In genomic region chr7:19442016-19442785, GRCh38 we compare ENCODE assay signal across 9 cellular contexts.
A peak's percentile ranks its signal among the peaks of the same experiment; 100 is the strongest.
DNase-seq lines count a peak whose midpoint lies in the region; ATAC-seq and TF ChIP-seq lines count a peak whose summit lies in the region.
"Had no signal": no experiment of that assay in that cellular context is flagged by ENCODE, and none has a peak within 500 bp of the region (broad histone marks: within the 10 kb centered on the region; RNA-seq: fewer than 3 reads in every experiment).

No MANE protein-coding gene starts in this region.

- H3K9me3 ChIP-seq in testis: no peaks in the 10 kb centered on the region

- no peak overlapping the region for H3K27ac ChIP-seq in testis

- H3K4me3 ChIP-seq in testis: no peak overlapping the region

- intact Hi-C loops in testis (cut with DNase I; ENCODE audit: low total_unique reads): no loop called here

- H3K27me3 ChIP-seq in testis: no peaks in the 10 kb centered on the region

- 63 to 84% methylated on average over 4 of the region's 4 CpGs for WGBS in testis, 2 donors

- DNase-seq in M059J (ENCODE audit: low read depth) (peak; percentile 70), amniotic stem cell (lab: John Stamatoyannopoulos, UW) (peak; percentile 34), non-pigmented ciliary epithelial cell (ENCODE audit: low read depth) (peak; percentile 22), DMS79 (lab: John Stamatoyannopoulos, UW) (no peak), NCI-H2107 (lab: John Stamatoyannopoulos, UW) (no peak), testis (no peak)
- no peak for DNase-seq in activated T-cell treated with anti-CD3 and anti-CD28 coated beads, Interleukin-2, amount 50 U/mL, for 48 hours
- DNase-seq: naive thymus-derived CD4-positive, alpha-beta T cell had no signal

- ATAC-seq in GM18505 (IDR thresholded peaks at IDR 0.05; ENCODE audit: unreplicated experiment): peak; percentile 64
- ATAC-seq: naive thymus-derived CD4-positive, alpha-beta T cell had no signal

- TF ChIP-seq CTCF in testis (IDR thresholded peaks at IDR 0.05): no peak

- no peak for TF ChIP-seq POLR2A in GM18505 (IDR thresholded peaks at IDR 0.05; ENCODE audit: borderline replicate concordance, extremely low read depth, insufficient read depth, insufficient read length)
- TF ChIP-seq POLR2A in testis (IDR thresholded peaks at IDR 0.05): no peak

- H3K36me3 ChIP-seq in testis (ENCODE audit: low read depth, missing control alignments): no peaks in the 10 kb centered on the region

- no peaks in the 10 kb centered on the region for H3K4me1 ChIP-seq in testis

Comparison
In these comparisons a context has a peak if more than half of its experiments do, and no peak if none do; other contexts are left out.
1. DNase-seq: peak in M059J (single experiment), amniotic stem cell (single experiment) and non-pigmented ciliary epithelial cell (single experiment); none in activated T-cell treated with anti-CD3 and anti-CD28 coated beads, Interleukin-2, amount 50 U/mL, for 48 hours (0 of 2), DMS79 (single experiment), NCI-H2107 (single experiment) and testis (single experiment).